ENCODE assay signal across 1 cellular context in genomic region chr22:44755418-44755817, GRCh38.
TF ChIP-seq lines count a peak whose summit lies in the region.

No MANE protein-coding gene starts in this region.

TF ChIP-seq in HCT116, 20 proteins besides CTCF, POLR2A, EP300 and RAD21 (continued from another document):
- no peak for TF ChIP-seq POLR2AphosphoS5 (IDR thresholded peaks at IDR 0.05; ENCODE audit: low read depth, low read length)
- TF ChIP-seq SRF (IDR thresholded peaks at IDR 0.05; ENCODE audit: low read depth) = no peak
- no peak for TF ChIP-seq JUND (IDR thresholded peaks at IDR 0.05)
- no peak for TF ChIP-seq TCF7L2 (IDR thresholded peaks at IDR 0.05; ENCODE audit: borderline replicate concordance, extremely low read depth, insufficient read depth, insufficient read length)
TF ChIP-seq in HCT116: peak in this region for 0.
